23 cellular contexts compared by ENCODE assay signal in genomic region chr18:58098706-58099105, GRCh38.
"Had no signal": no experiment of that assay in that cellular context is flagged by ENCODE, and none has a peak within 500 bp of the region (broad histone marks: within the 10 kb centered on the region; RNA-seq: fewer than 3 reads in every experiment).

No MANE protein-coding gene starts in this region.

- H3K4me3 Mint-ChIP-seq: activated CD4-positive, alpha-beta memory T cell treated with anti-CD3 and anti-CD28 coated beads for 36 hours; activated CD4-positive, alpha-beta T cell treated with anti-CD3 and anti-CD28 coated beads, Interleukin-2, amount 10 ng/mL, durations not matched to agents 24 days and 14 days; activated naive CD4-positive, alpha-beta T cell treated with anti-CD3 and anti-CD28 coated beads, Interleukin-2, amount 10 ng/mL, durations not matched to agents 7 days and 5 days; activated naive CD8-positive, alpha-beta T cell treated with anti-CD3 and anti-CD28 coated beads, Interleukin-2, amount 10 ng/mL, durations not matched to agents 7 days and 5 days; activated T-cell treated with anti-CD3 and anti-CD28 coated beads, Interleukin-2, amount 50 U/mL, for 24 hours; effector memory CD8-positive, alpha-beta T cell; nephron had no signal

- DNase-seq: activated CD4-positive, alpha-beta memory T cell treated with anti-CD3 and anti-CD28 coated beads for 36 hours; activated CD4-positive, alpha-beta T cell treated with anti-CD3 and anti-CD28 coated beads, Interleukin-2, amount 10 ng/mL, durations not matched to agents 24 days and 14 days; activated CD4-positive, CD25-positive, alpha-beta regulatory T cell treated with anti-CD3 and anti-CD28 coated beads, Interleukin-2, amount 50 U/mL, for 72 hours; activated CD8-positive, alpha-beta memory T cell treated with anti-CD3 and anti-CD28 coated beads, Interleukin-2, amount 50 U/mL, for 48 hours; activated gamma-delta T cell; activated naive CD4-positive, alpha-beta T cell treated with anti-CD3 and anti-CD28 coated beads, Interleukin-2, amount 10 ng/mL, durations not matched to agents 7 days and 5 days; activated naive CD8-positive, alpha-beta T cell treated with anti-CD3 and anti-CD28 coated beads, Interleukin-2, amount 10 ng/mL, durations not matched to agents 7 days and 5 days; activated T-cell treated with anti-CD3 and anti-CD28 coated beads, Interleukin-2, amount 50 U/mL, for 24 hours; amniotic stem cell; brain microvascular endothelial cell; cortex of kidney; effector memory CD8-positive, alpha-beta T cell; erythroblast; foreskin melanocyte; left ventricle myocardium inferior; posterior cingulate gyrus; right lobe of liver; stimulated activated CD4-positive, alpha-beta T cell treated with anti-CD3 and anti-CD28 coated beads, Interleukin-2, amount 100 ng/mL, for 48 hours; stimulated activated naive CD4-positive, alpha-beta T cell treated with Interleukin-2 at 50 U/mL for 16 hours; T-helper 2 cell; testis; trophoblast cell had no signal

- H3K4me1 Mint-ChIP-seq: activated CD4-positive, alpha-beta T cell treated with anti-CD3 and anti-CD28 coated beads, Interleukin-2, amount 10 ng/mL, durations not matched to agents 24 days and 14 days; activated naive CD8-positive, alpha-beta T cell treated with anti-CD3 and anti-CD28 coated beads, Interleukin-2, amount 10 ng/mL, durations not matched to agents 7 days and 5 days had no signal

- H3K27ac Mint-ChIP-seq: activated CD4-positive, alpha-beta memory T cell treated with anti-CD3 and anti-CD28 coated beads for 36 hours; activated CD4-positive, alpha-beta T cell treated with anti-CD3 and anti-CD28 coated beads, Interleukin-2, amount 10 ng/mL, durations not matched to agents 24 days and 14 days; activated naive CD4-positive, alpha-beta T cell treated with anti-CD3 and anti-CD28 coated beads, Interleukin-2, amount 10 ng/mL, durations not matched to agents 7 days and 5 days; activated naive CD8-positive, alpha-beta T cell treated with anti-CD3 and anti-CD28 coated beads, Interleukin-2, amount 10 ng/mL, durations not matched to agents 7 days and 5 days; activated T-cell treated with anti-CD3 and anti-CD28 coated beads, Interleukin-2, amount 50 U/mL, for 24 hours had no signal

- ATAC-seq: effector memory CD8-positive, alpha-beta T cell; right lobe of liver had no signal

- H3K36me3 Mint-ChIP-seq: activated CD4-positive, alpha-beta memory T cell treated with anti-CD3 and anti-CD28 coated beads for 36 hours; activated naive CD4-positive, alpha-beta T cell treated with anti-CD3 and anti-CD28 coated beads, Interleukin-2, amount 10 ng/mL, durations not matched to agents 7 days and 5 days; activated naive CD8-positive, alpha-beta T cell treated with anti-CD3 and anti-CD28 coated beads, Interleukin-2, amount 10 ng/mL, durations not matched to agents 7 days and 5 days had no signal

- H3K9me3 Mint-ChIP-seq: activated CD4-positive, alpha-beta memory T cell treated with anti-CD3 and anti-CD28 coated beads for 36 hours; activated CD4-positive, alpha-beta T cell treated with anti-CD3 and anti-CD28 coated beads, Interleukin-2, amount 10 ng/mL, durations not matched to agents 24 days and 14 days; activated naive CD4-positive, alpha-beta T cell treated with anti-CD3 and anti-CD28 coated beads, Interleukin-2, amount 10 ng/mL, durations not matched to agents 7 days and 5 days; activated naive CD8-positive, alpha-beta T cell treated with anti-CD3 and anti-CD28 coated beads, Interleukin-2, amount 10 ng/mL, durations not matched to agents 7 days and 5 days; activated T-cell treated with anti-CD3 and anti-CD28 coated beads, Interleukin-2, amount 50 U/mL, for 24 hours; effector memory CD8-positive, alpha-beta T cell; nephron had no signal
